ENCODE assay signal across 8 cellular contexts in genomic region chr16:380837-381787, GRCh38. TPM values are rescaled to one million over a fixed set of nuclear protein-coding genes. Genes with fewer than 3 reads are reported as not detected.
DNase-seq lines count a peak whose midpoint lies in the region; ATAC-seq, FAIRE-seq and TF ChIP-seq lines count a peak whose summit lies in the region.

No MANE protein-coding gene starts in this region.

- intact Hi-C loops in heart left ventricle (cut with DNase I): no loop called here

- CTCF ChIA-PET in A549 (lab: Yijun Ruan, JAX): interaction anchor here (0.8 to 3.4 kb wide), 5 partner anchors 10 to 274 kb away, joined by 3 to 11 read pairs (median 5); partner anchors contain the start of gene MRPL28
- CTCF ChIA-PET in activated CD8-positive, alpha-beta T cell treated with anti-CD3 and anti-CD28 coated beads, Interleukin-2, amount 10 ng/mL, durations not matched to agents 7 days and 5 days (lab: Charles Lee): interaction anchor here (1.3 kb wide), 1 partner anchor 18 kb away, joined by 4 read pairs; no protein-coding TSS in a partner anchor

- peak overlapping the region; percentile 80 for H3K4me3 Mint-ChIP-seq in activated CD8-positive, alpha-beta T cell treated with anti-CD3 and anti-CD28 coated beads, Interleukin-2, amount 10 ng/mL, durations not matched to agents 7 days and 5 days

- FAIRE-seq in A549 (lab: Jason Lieb, UNC): no peak

- WGBS in A549 (ENCODE audit: missing lambda C conversion rate): 38% methylated on average over 14 of the region's 83 CpGs
- 2% methylated on average over 50 to 83 of the region's 83 CpGs; no CpG with 5 or more reads in 1 of the 4 donors for WGBS in heart left ventricle, 4 donors

- peak; percentile 64 to 73 for ATAC-seq in A549
- peak; percentile 45 for ATAC-seq in GM18498 (IDR thresholded peaks at IDR 0.05; ENCODE audit: unreplicated experiment)
- peak; percentile 22 for ATAC-seq in HG03342 (IDR thresholded peaks at IDR 0.05; ENCODE audit: unreplicated experiment)
- peak; percentile 38 for ATAC-seq in activated CD8-positive, alpha-beta T cell treated with anti-CD3 and anti-CD28 coated beads, Interleukin-2, amount 10 ng/mL, durations not matched to agents 7 days and 5 days
- peak in 3 of 4 donors; percentile 37 to 43 (median 38) for ATAC-seq in heart left ventricle

- peaks cover 4% of the 10 kb centered on the region for H3K36me3 Mint-ChIP-seq in activated CD8-positive, alpha-beta T cell treated with anti-CD3 and anti-CD28 coated beads, Interleukin-2, amount 10 ng/mL, durations not matched to agents 7 days and 5 days (ENCODE audit: low read depth)

- H3K9me3 Mint-ChIP-seq in activated CD8-positive, alpha-beta T cell treated with anti-CD3 and anti-CD28 coated beads, Interleukin-2, amount 10 ng/mL, durations not matched to agents 7 days and 5 days (ENCODE audit: insufficient read depth): no peaks in the 10 kb centered on the region

- no peak for TF ChIP-seq RAD21 in A549 (conservative IDR thresholded peaks at IDR 0.05 in 1 of 2, IDR thresholded peaks at IDR 0.05 in 1 of 2)

- peak overlapping the region; percentile 100 for H3K4me2 ChIP-seq in A549

- TF ChIP-seq POLR2A in A549 (IDR thresholded peaks at IDR 0.05; ENCODE audit: low read length) (no peak), heart left ventricle (IDR thresholded peaks at IDR 0.05) (no peak)

- no peak for TF ChIP-seq EP300 in A549 (IDR thresholded peaks at IDR 0.05)

- no peaks in the 10 kb centered on the region for H3K27me3 ChIP-seq in heart left ventricle

- POLR2A ChIA-PET in A549 (lab: Yijun Ruan, JAX): no interaction called here
- POLR2A ChIA-PET in activated CD8-positive, alpha-beta T cell treated with anti-CD3 and anti-CD28 coated beads, Interleukin-2, amount 10 ng/mL, durations not matched to agents 7 days and 5 days (lab: Charles Lee): no interaction called here

- H3K4me1 ChIP-seq in A549 (peaks cover 10% of the 10 kb centered on the region; the same call in 2 of the 3 replicates), heart left ventricle (peaks cover 0 to 56% (median 29%) of the 10 kb centered on the region in 12 donors)

- TF ChIP-seq CTCF in A549 (IDR thresholded peaks at IDR 0.05) (no peak), heart left ventricle (IDR thresholded peaks at IDR 0.05) (no peak)

- H3K9me3 ChIP-seq in A549: no peaks in the 10 kb centered on the region
- no peaks in the 10 kb centered on the region for H3K9me3 ChIP-seq in heart left ventricle

- H3K27me3 Mint-ChIP-seq in activated CD8-positive, alpha-beta T cell treated with anti-CD3 and anti-CD28 coated beads, Interleukin-2, amount 10 ng/mL, durations not matched to agents 7 days and 5 days (ENCODE audit: low read depth): peaks cover 4% of the 10 kb centered on the region

- no peak for DNase-seq in A549 (ENCODE audit: low read depth in 1 of 2, low spot score in 1 of 2)
- no peak for DNase-seq in activated CD8-positive, alpha-beta T cell treated with anti-CD3 and anti-CD28 coated beads, Interleukin-2, amount 10 ng/mL, durations not matched to agents 7 days and 5 days
- peak in 3 of 5 donors; percentile 25 to 76 (median 57) for DNase-seq in heart left ventricle
- DNase-seq in retina: peak; percentile 57
- no peak for DNase-seq in amniotic stem cell (lab: John Stamatoyannopoulos, UW)
- no peak for DNase-seq in NCI-H2029 (lab: John Stamatoyannopoulos, UW)

- peak overlapping the region; percentile 57 for H3K27ac Mint-ChIP-seq in activated CD8-positive, alpha-beta T cell treated with anti-CD3 and anti-CD28 coated beads, Interleukin-2, amount 10 ng/mL, durations not matched to agents 7 days and 5 days

- H3K4me3 ChIP-seq in A549 (peak overlapping the region; percentile 98), heart left ventricle (peak overlapping the region; percentile 69 to 100 (median 83))

- peaks cover 33% of the 10 kb centered on the region for H3K4me1 Mint-ChIP-seq in activated CD8-positive, alpha-beta T cell treated with anti-CD3 and anti-CD28 coated beads, Interleukin-2, amount 10 ng/mL, durations not matched to agents 7 days and 5 days (ENCODE audit: low read depth)

- H3K27ac ChIP-seq in A549 (peak overlapping the region; percentile 92 to 97), heart left ventricle (peak overlapping the region in 11 of 12 donors; percentile 57 to 83 (median 70))

- H3K36me3 ChIP-seq in heart left ventricle: peaks cover 0 to 16% (median 7%) of the 10 kb centered on the region in 9 donors

TF ChIP-seq in A549, 52 proteins besides CTCF, POLR2A, EP300 and RAD21 (continues in another document):
- TF ChIP-seq KDM5A (IDR thresholded peaks at IDR 0.05): no peak
- TF ChIP-seq CHD2 (IDR thresholded peaks at IDR 0.05; ENCODE audit: low read length, partially characterized antibody): no peak
- TF ChIP-seq FOSL2 (IDR thresholded peaks at IDR 0.05): no peak
- no peak for TF ChIP-seq FOSL2 (CRISPR knock-in tag; IDR thresholded peaks at IDR 0.05)
- TF ChIP-seq ELK1 (IDR thresholded peaks at IDR 0.05; ENCODE audit: low read depth, low read length): no peak
- TF ChIP-seq HDAC2 (IDR thresholded peaks at IDR 0.05): no peak
- TF ChIP-seq EHMT2 (IDR thresholded peaks at IDR 0.05; ENCODE audit: low read depth): no peak
- TF ChIP-seq EHF (CRISPR knock-in tag; IDR thresholded peaks at IDR 0.05): no peak
- TF ChIP-seq MAZ (IDR thresholded peaks at IDR 0.05; ENCODE audit: borderline replicate concordance, low read depth, low read length): no peak

RNA-seq across cellular contexts. Expression of gene PGAP6, which starts 0.7 kb away (rescaled TPM):
- 25.9 and 36.0 TPM in 2 replicates for polyA plus RNA-seq in A549 (2011; rRNA removed)
- 62.1 and 83.7 TPM in 2 replicates for polyA plus RNA-seq in A549 (2012; cell fraction: cytosol; rRNA removed)
- polyA plus RNA-seq in A549 (2012; cell fraction: nucleus; rRNA removed): 177 and 238 TPM in 2 replicates
- polyA plus RNA-seq in A549 (2017; fragmentation: RNase III; extraction: RNeasy Plus Mini Kit Qiagen cat#74134 plus additional on column Dnase treatment): 32.3 to 38.1 TPM (median 36.2 TPM) in 3 replicates
- 50.0 and 58.6 TPM in 2 replicates for polyA minus RNA-seq in A549 (2011; rRNA and poly(A)+ RNA removed)
- 10 to 100 TPM; 80.6 to 85.8 TPM for total RNA-seq in activated CD8-positive, alpha-beta T cell treated with anti-CD3 and anti-CD28 coated beads, Interleukin-2, amount 10 ng/mL, durations not matched to agents 7 days and 5 days
- 10 to 100 TPM; 32.3 to 65.3 (median 44.9) TPM for total RNA-seq in heart left ventricle
- 10 to 100 TPM; 30.1 to 63.8 TPM for polyA plus RNA-seq in heart left ventricle

RNA-seq across cellular contexts. Expression of gene MRPL28, which starts 10.8 kb away (rescaled TPM):
- 115 and 130 TPM in 2 replicates for polyA plus RNA-seq in A549 (2011; rRNA removed)
- polyA plus RNA-seq in A549 (2012; cell fraction: cytosol; rRNA removed): 235 and 249 TPM in 2 replicates
- 164 and 216 TPM in 2 replicates for polyA plus RNA-seq in A549 (2012; cell fraction: nucleus; rRNA removed)
- 139 to 144 TPM (median 139 TPM) in 3 replicates for polyA plus RNA-seq in A549 (2017; fragmentation: RNase III; extraction: RNeasy Plus Mini Kit Qiagen cat#74134 plus additional on column Dnase treatment)
- 56.3 and 61.4 TPM in 2 replicates for polyA minus RNA-seq in A549 (2011; rRNA and poly(A)+ RNA removed)
- total RNA-seq in activated CD8-positive, alpha-beta T cell treated with anti-CD3 and anti-CD28 coated beads, Interleukin-2, amount 10 ng/mL, durations not matched to agents 7 days and 5 days: 10 to 100 TPM; 95.3 to 95.8 TPM
- 100 to 1,000 TPM in 2 of 9 donors, 10 to 100 TPM in 7; 66.3 to 126 (median 77.7) TPM for total RNA-seq in heart left ventricle
- 100 to 1,000 TPM; 135 to 157 TPM for polyA plus RNA-seq in heart left ventricle

RNA-seq across cellular contexts. Expression of gene NME4, which starts 15.9 kb away (rescaled TPM):
- 229 and 239 TPM in 2 replicates for polyA plus RNA-seq in A549 (2011; rRNA removed)
- 926 and 1,068 TPM in 2 replicates for polyA plus RNA-seq in A549 (2012; cell fraction: cytosol; rRNA removed)
- polyA plus RNA-seq in A549 (2012; cell fraction: nucleus; rRNA removed): 529 and 596 TPM in 2 replicates
- 301 to 349 TPM (median 339 TPM) in 3 replicates for polyA plus RNA-seq in A549 (2017; fragmentation: RNase III; extraction: RNeasy Plus Mini Kit Qiagen cat#74134 plus additional on column Dnase treatment)
- 134 and 168 TPM in 2 replicates for polyA minus RNA-seq in A549 (2011; rRNA and poly(A)+ RNA removed)
- total RNA-seq in activated CD8-positive, alpha-beta T cell treated with anti-CD3 and anti-CD28 coated beads, Interleukin-2, amount 10 ng/mL, durations not matched to agents 7 days and 5 days: 1 to 10 TPM; 5.2 to 6.8 TPM
- total RNA-seq in heart left ventricle: 10 to 100 TPM; 53.9 to 95.3 (median 73.8) TPM
- 100 to 1,000 TPM in 1 of 2 donors, 10 to 100 TPM in 1; 37.5 to 103 TPM for polyA plus RNA-seq in heart left ventricle

RNA-seq across cellular contexts. Expression of gene DECR2, which starts 20.6 kb away (rescaled TPM):
- polyA plus RNA-seq in A549 (2011; rRNA removed) (15.5 and 17.9 TPM in 2 replicates), A549 (2017; fragmentation: RNase III; extraction: RNeasy Plus Mini Kit Qiagen cat#74134 plus additional on column Dnase treatment) (31.0 to 38.0 TPM (median 34.2 TPM) in 3 replicates), heart left ventricle (10 to 100 TPM in 1 of 2 donors, 1 to 10 TPM in 1; 7.1 to 17.1 TPM)
- 40.9 and 56.0 TPM in 2 replicates for polyA plus RNA-seq in A549 (2012; cell fraction: cytosol; rRNA removed)
- 154 and 183 TPM in 2 replicates for polyA plus RNA-seq in A549 (2012; cell fraction: nucleus; rRNA removed)
- 12.0 and 14.1 TPM in 2 replicates for polyA minus RNA-seq in A549 (2011; rRNA and poly(A)+ RNA removed)
- 1 to 10 TPM; 4.7 to 6.3 TPM for total RNA-seq in activated CD8-positive, alpha-beta T cell treated with anti-CD3 and anti-CD28 coated beads, Interleukin-2, amount 10 ng/mL, durations not matched to agents 7 days and 5 days
- 10 to 100 TPM in 6 of 9 donors, 1 to 10 TPM in 3; 6.9 to 20.6 (median 12.2) TPM for total RNA-seq in heart left ventricle

RNA-seq across cellular contexts. Expression of gene AXIN1, which starts 28.6 kb away (rescaled TPM):
- polyA plus RNA-seq in A549 (2011; rRNA removed): 8.7 and 8.9 TPM in 2 replicates
- polyA plus RNA-seq in A549 (2012; cell fraction: cytosol; rRNA removed): 25.3 and 30.9 TPM in 2 replicates
- 26.5 and 35.0 TPM in 2 replicates for polyA plus RNA-seq in A549 (2012; cell fraction: nucleus; rRNA removed)
- polyA plus RNA-seq in A549 (2017; fragmentation: RNase III; extraction: RNeasy Plus Mini Kit Qiagen cat#74134 plus additional on column Dnase treatment): 18.1 to 19.3 TPM (median 18.6 TPM) in 3 replicates
- 5.9 and 9.3 TPM in 2 replicates for polyA minus RNA-seq in A549 (2011; rRNA and poly(A)+ RNA removed)
- 10 to 100 TPM; 25.1 to 26.1 TPM for total RNA-seq in activated CD8-positive, alpha-beta T cell treated with anti-CD3 and anti-CD28 coated beads, Interleukin-2, amount 10 ng/mL, durations not matched to agents 7 days and 5 days
- total RNA-seq in heart left ventricle: 10 to 100 TPM in 6 of 9 donors, 1 to 10 TPM in 3; 6.8 to 32.0 (median 11.6) TPM
- 10 to 100 TPM; 10.0 to 19.8 TPM for polyA plus RNA-seq in heart left ventricle

Comparison
In these comparisons a context has a peak if more than half of its experiments do, and no peak if none do; other contexts are left out.
1. DNase-seq: peak in heart left ventricle (3 of 5) and retina (single experiment); none in A549 (0 of 2), activated CD8-positive, alpha-beta T cell treated with anti-CD3 and anti-CD28 coated beads, Interleukin-2, amount 10 ng/mL, durations not matched to agents 7 days and 5 days (single experiment), amniotic stem cell (single experiment) and NCI-H2029 (single experiment).
2. RNA of gene NME4, which starts 15.9 kb away (total RNA-seq): 53.9 to 95.3 TPM in heart left ventricle; 5.2 to 6.8 TPM in activated CD8-positive, alpha-beta T cell treated with anti-CD3 and anti-CD28 coated beads, Interleukin-2, amount 10 ng/mL, durations not matched to agents 7 days and 5 days; every median in the first group is over 4 times any median in the second.
3. Peak in every context shown above with its lines, with median percentiles within 50 percentile points of each other: ATAC-seq.